9 cellular contexts compared by ENCODE assay signal in genomic region chr6:35213161-35213823, GRCh38. TPM values are rescaled to one million over a fixed set of nuclear protein-coding genes. Genes with fewer than 3 reads are reported as not detected.
DNase-seq lines count a peak whose midpoint lies in the region; ATAC-seq, FAIRE-seq and TF ChIP-seq lines count a peak whose summit lies in the region.
"Had no signal": no experiment of that assay in that cellular context is flagged by ENCODE, and none has a peak within 500 bp of the region (broad histone marks: within the 10 kb centered on the region; RNA-seq: fewer than 3 reads in every experiment).

No MANE protein-coding gene starts in this region.

- BruUV-seq in PC-3 (replicated peaks; lab: Mats Ljungman, UMichigan), result no TSS peak

- no peaks in the 10 kb centered on the region for H3K36me3 ChIP-seq in PC-3 (ENCODE audit: low read depth, low read length)
- no peaks in the 10 kb centered on the region for H3K36me3 ChIP-seq in prostate gland
- H3K36me3 ChIP-seq in adrenal gland (replicated peaks in 1 of 2), result no peaks in the 10 kb centered on the region

- H3K4me3 ChIP-seq in PC-3 (ENCODE audit: low read length) (peak overlapping the region; percentile 76), fibroblast of mammary gland (ENCODE audit: control insufficient read depth, low read depth, low read length) (peak overlapping the region; percentile 36), prostate gland (peak overlapping the region; percentile 39 to 50), adrenal gland (peak overlapping the region in 2 of 4 donors; percentile 21 to 65)

- CTCF ChIA-PET in PC-3 (lab: Charles Lee), result no interaction called here

- H3K9me3 ChIP-seq in PC-3 (ENCODE audit: low read length) (no peaks in the 10 kb centered on the region), prostate gland (no peaks in the 10 kb centered on the region), adrenal gland (replicated peaks in 1 of 3) (no peaks in the 10 kb centered on the region)

- H3K27ac ChIP-seq in PC-3 (ENCODE audit: low read length), result no peak overlapping the region
- no peak overlapping the region for H3K27ac ChIP-seq in prostate gland
- H3K27ac ChIP-seq in adrenal gland, result no peak overlapping the region

- H3K79me2 ChIP-seq in PC-3 (ENCODE audit: low read length), result no peaks in the 10 kb centered on the region

- H3K27me3 ChIP-seq in PC-3 (ENCODE audit: low read length) (no peaks in the 10 kb centered on the region), prostate gland (replicated peaks; ENCODE audit: insufficient read depth) (no peaks in the 10 kb centered on the region), adrenal gland (peaks cover 3% of the 10 kb centered on the region)

- H3F3A ChIP-seq in PC-3 (ENCODE audit: low read length, unreplicated experiment), result no peaks in the 10 kb centered on the region

- H3K9me2 ChIP-seq in PC-3 (replicated peaks; ENCODE audit: low read length), result no peaks in the 10 kb centered on the region

- 16% methylated on average over 30 of the region's 54 CpGs for WGBS in prostate gland
- WGBS in adrenal gland, 4 donors, result 14 to 18% (median 16%) methylated on average over 34 to 54 of the region's 54 CpGs

- no peak overlapping the region for H3K9ac ChIP-seq in PC-3 (ENCODE audit: low read length)

- H3K4me1 ChIP-seq in PC-3 (ENCODE audit: insufficient read depth, low read length), result peaks cover 13% of the 10 kb centered on the region; the same call in 1 of the 2 replicates
- H3K4me1 ChIP-seq in prostate gland (replicated peaks), result no peaks in the 10 kb centered on the region
- peaks cover 7 to 20% of the 10 kb centered on the region in 2 donors for H3K4me1 ChIP-seq in adrenal gland (replicated peaks in 1 of 2)

- peak; percentile 63 for DNase-seq in D721Med (ENCODE audit: insufficient read length, low spot score)
- no peak for DNase-seq in PC-3
- DNase-seq in fibroblast of mammary gland (ENCODE audit: low read depth), result no peak
- no peak for DNase-seq in prostate gland (ENCODE audit: low spot score)
- DNase-seq in OCI-M1 (lab: John Stamatoyannopoulos, UW), result no peak
- no peak for DNase-seq in omental fat pad (ENCODE audit: low spot score)
- no peak for DNase-seq in amniotic stem cell (lab: John Stamatoyannopoulos, UW)
- no peak for DNase-seq in adrenal gland

- POLR2A ChIA-PET in PC-3 (lab: Charles Lee; ENCODE audit: unreplicated experiment), result no interaction called here

- TF ChIP-seq POLR2A in prostate gland (IDR thresholded peaks at IDR 0.05) (no peak), adrenal gland (IDR thresholded peaks at IDR 0.05) (no peak)

- TF ChIP-seq CTCF in D721Med (IDR thresholded peaks at IDR 0.05; ENCODE audit: insufficient read depth, missing control alignments), result no peak
- no peak for TF ChIP-seq CTCF in PC-3 (conservative IDR thresholded peaks at IDR 0.05; ENCODE audit: low read depth, low read length)
- TF ChIP-seq CTCF in fibroblast of mammary gland (conservative IDR thresholded peaks at IDR 0.05; ENCODE audit: control insufficient read depth, insufficient read depth, low read depth, low read length), result no peak
- TF ChIP-seq CTCF in prostate gland (IDR thresholded peaks at IDR 0.05), result no peak
- TF ChIP-seq CTCF in omental fat pad (IDR thresholded peaks at IDR 0.05), result no peak
- no peak for TF ChIP-seq CTCF in adrenal gland (IDR thresholded peaks at IDR 0.05)

- H2AFZ ChIP-seq in PC-3 (ENCODE audit: low read length), result peak overlapping the region; percentile 85; the same call in 1 of the 2 replicates

- H3K4me2 ChIP-seq in PC-3 (ENCODE audit: low read length), result peak overlapping the region; percentile 94

- ATAC-seq in PC-3, result no peak
- ATAC-seq in omental fat pad (ENCODE audit: low FRiP score), result no peak

- H4K20me1 ChIP-seq in PC-3 (ENCODE audit: low read length), result no peaks in the 10 kb centered on the region

- intact Hi-C loops in PC-3 (cut with micrococcal nuclease), result no loop called here
- intact Hi-C loops in prostate gland (cut with DNase I), result no loop called here
- intact Hi-C loops in adrenal gland (cut with DNase I), result no loop called here

- FAIRE-seq in D721Med (lab: Jason Lieb, UNC), result no peak
- FAIRE-seq: TTC549 had no signal

RNA-seq across cellular contexts. Expression of gene SCUBE3, which starts 0.5 kb away (rescaled TPM):
- total RNA-seq in PC-3 (2014; rRNA removed), result 1.5 and 2.4 TPM in 2 replicates
- total RNA-seq in prostate gland, result 1 to 10 TPM; 2.0 to 3.4 TPM
- under 1 TPM; 0.06 to 0.47 (median 0.11) TPM for total RNA-seq in omental fat pad
- 10 to 100 TPM in 5 of 8 donors, 1 to 10 TPM in 3; 1.9 to 32.8 (median 12.1) TPM for total RNA-seq in adrenal gland
- 1 to 10 TPM in 2 of 3 donors, under 1 TPM in 1; 0.61 to 2.9 (median 1.6) TPM for polyA plus RNA-seq in adrenal gland

RNA-seq across cellular contexts. Expression of gene ZNF76, which starts 46.2 kb away (rescaled TPM):
- total RNA-seq in PC-3 (2014; rRNA removed) (17.9 and 20.8 TPM in 2 replicates), prostate gland (10 to 100 TPM; 39.5 to 75.5 TPM), omental fat pad (10 to 100 TPM; 27.7 to 53.5 (median 33.6) TPM), adrenal gland (10 to 100 TPM; 26.1 to 74.0 (median 45.2) TPM)
- 100 to 1,000 TPM in 2 of 3 donors, 10 to 100 TPM in 1; 25.3 to 185 (median 100) TPM for polyA plus RNA-seq in adrenal gland
